1 cellular context compared by ENCODE assay signal in genomic region chr11:69352715-69353325, GRCh38.
TF ChIP-seq lines count a peak whose summit lies in the region.

No MANE protein-coding gene starts in this region.

TF ChIP-seq in K562, 482 proteins besides CTCF, POLR2A, EP300 and RAD21 (continued from another document):
- TF ChIP-seq ATF3 (IDR thresholded peaks at IDR 0.05) (0 out of 2 replicates have a peak, but pooled peaks have one; percentile 24), ATF3 (CRISPR knock-in tag; conservative IDR thresholded peaks at IDR 0.05) (no peak), TEAD1 (CRISPR knock-in tag; IDR thresholded peaks at IDR 0.05) (no peak), TCF3 (CRISPR knock-in tag; IDR thresholded peaks at IDR 0.05) (peak; percentile 43; the same call in 1 of the 2 replicates), SETDB1 (IDR thresholded peaks at IDR 0.05; ENCODE audit: low read length) (no peak), THAP7 (CRISPR knock-in tag; IDR thresholded peaks at IDR 0.05) (no peak)
